18 cellular contexts compared by ENCODE assay signal in genomic region chr5:39608024-39608423, GRCh38.
DNase-seq lines count a peak whose midpoint lies in the region; ATAC-seq and TF ChIP-seq lines count a peak whose summit lies in the region.
"Had no signal": no experiment of that assay in that cellular context is flagged by ENCODE, and none has a peak within 500 bp of the region (broad histone marks: within the 10 kb centered on the region; RNA-seq: fewer than 3 reads in every experiment).

No MANE protein-coding gene starts in this region.

- H3K9me3 ChIP-seq in Peyer's patch, result no peaks in the 10 kb centered on the region
- H3K9me3 ChIP-seq: ascending aorta, BE2C, colonic mucosa, HAP-1 had no signal

- DNase-seq in M059J (ENCODE audit: low read depth) (peak; percentile 33), renal cortical epithelial cell (ENCODE audit: low read depth) (peak; percentile 49), Peyer's patch (no peak), NCI-H1092 (lab: John Stamatoyannopoulos, UW) (no peak), hepatic stellate cell (ENCODE audit: low spot score) (no peak), pons (ENCODE audit: low spot score) (no peak)
- DNase-seq: activated CD8-positive, alpha-beta memory T cell treated with anti-CD3 and anti-CD28 coated beads for 24 hours; activated effector memory CD4-positive, alpha-beta T cell treated with Interleukin-2 at 50 U/mL for 16 hours; BE2C; colonic mucosa; erythroblast; left colon; MM.1S had no signal

- no peak for TF ChIP-seq POLR2A in Peyer's patch (IDR thresholded peaks at IDR 0.05)

- ATAC-seq in GM18499 (IDR thresholded peaks at IDR 0.05; ENCODE audit: insufficient read depth, unreplicated experiment) (peak; percentile 84), GM21360 (IDR thresholded peaks at IDR 0.05; ENCODE audit: unreplicated experiment) (peak; percentile 86)
- ATAC-seq: left colon had no signal

- H3K36me3 ChIP-seq in Peyer's patch, result no peaks in the 10 kb centered on the region
- H3K36me3 ChIP-seq: ascending aorta, BE2C, colonic mucosa, HAP-1 had no signal

- TF ChIP-seq CTCF in Peyer's patch (IDR thresholded peaks at IDR 0.05), result no peak

- no peaks in the 10 kb centered on the region for H3K4me1 ChIP-seq in Peyer's patch
- H3K4me1 ChIP-seq: ascending aorta, BE2C, colonic mucosa had no signal

- H3K27ac ChIP-seq in Peyer's patch, result no peak overlapping the region
- H3K27ac ChIP-seq: ascending aorta, colonic mucosa, hepatocyte had no signal

- no peak overlapping the region for H3K4me3 ChIP-seq in Peyer's patch
- H3K4me3 ChIP-seq: ascending aorta, colonic mucosa, HAP-1, hepatocyte had no signal

- H3K27me3 ChIP-seq in Peyer's patch, result no peaks in the 10 kb centered on the region
- H3K27me3 ChIP-seq: ascending aorta, BE2C, colonic mucosa, hepatocyte had no signal

Comparison
In these comparisons a context has a peak if more than half of its experiments do, and no peak if none do; other contexts are left out.
1. DNase-seq: peak in M059J (single experiment) and renal cortical epithelial cell (single experiment); none in Peyer's patch (0 of 3), NCI-H1092 (single experiment), hepatic stellate cell (single experiment) and pons (single experiment).